ENCODE assay signal across 25 cellular contexts in genomic region chr16:4931381-4931780, GRCh38. TPM values are rescaled to one million over a fixed set of nuclear protein-coding genes. Genes with fewer than 3 reads are reported as not detected.
"Had no signal": no experiment of that assay in that cellular context is flagged by ENCODE, and none has a peak within 500 bp of the region (broad histone marks: within the 10 kb centered on the region; RNA-seq: fewer than 3 reads in every experiment).

No MANE protein-coding gene starts in this region.

- FAIRE-seq: endothelial cell of umbilical vein, small intestine had no signal

- DNase-seq: caudate nucleus; colonic mucosa; dermis blood vessel endothelial cell; foreskin melanocyte; head of caudate nucleus; left colon; left ventricle myocardium superior; mesenchymal stem cell; midbrain; nephron progenitor cell; sigmoid colon; small intestine; stimulated activated CD4-positive, alpha-beta T cell treated with anti-CD3 and anti-CD28 coated beads, Interleukin-4, amount 100 ng/mL, for 1 hour; stimulated activated CD8-positive, alpha-beta memory T cell treated with anti-CD3 and anti-CD28 coated beads, Interleukin-4, amount 100 ng/mL, for 48 hours; stimulated activated naive CD8-positive, alpha-beta T cell treated with anti-CD3 and anti-CD28 coated beads, Interleukin-15, Interleukin-2, amounts not matched to agents 100 U/mL and 50 U/mL, for 24 hours; tibial artery; upper lobe of right lung had no signal

- H3K9me3 ChIP-seq: colonic mucosa had no signal

- H3K4me2 ChIP-seq: hepatocyte had no signal

- H3K27me3 ChIP-seq: colonic mucosa, hepatocyte, right atrium auricular region had no signal

- H3K4me3 ChIP-seq: colonic mucosa, hepatocyte, lung, right atrium auricular region, sigmoid colon, tibial artery, upper lobe of right lung had no signal

- H3K4me1 ChIP-seq: colonic mucosa had no signal

- H3K4me3 Mint-ChIP-seq: nephron progenitor cell; stimulated activated effector memory CD8-positive, alpha-beta T cell treated with anti-CD3 and anti-CD28 coated beads, Interleukin-12 subunit alpha, Interleukin-12 subunit beta, amount 100 ng/mL, for 72 hours had no signal

- H2AFZ ChIP-seq: hepatocyte had no signal

- H3K27ac ChIP-seq: colonic mucosa, hepatocyte, right atrium auricular region, sigmoid colon, tibial artery, upper lobe of right lung had no signal

- H3K36me3 ChIP-seq: colonic mucosa, right atrium auricular region, sigmoid colon, upper lobe of right lung had no signal

- ATAC-seq: left colon; left ventricle myocardium superior; stimulated activated effector memory CD8-positive, alpha-beta T cell treated with anti-CD3 and anti-CD28 coated beads, Interleukin-12 subunit alpha, Interleukin-12 subunit beta, amount 100 ng/mL, for 72 hours; stimulated activated naive CD8-positive, alpha-beta T cell treated with anti-CD3 and anti-CD28 coated beads, Interleukin-15, Interleukin-2, amounts not matched to agents 100 U/mL and 50 U/mL, for 24 hours; upper lobe of right lung had no signal

- H3K36me3 Mint-ChIP-seq: stimulated activated effector memory CD8-positive, alpha-beta T cell treated with anti-CD3 and anti-CD28 coated beads, Interleukin-12 subunit alpha, Interleukin-12 subunit beta, amount 100 ng/mL, for 72 hours had no signal

- H3K27ac Mint-ChIP-seq: nephron progenitor cell; stimulated activated effector memory CD8-positive, alpha-beta T cell treated with anti-CD3 and anti-CD28 coated beads, Interleukin-12 subunit alpha, Interleukin-12 subunit beta, amount 100 ng/mL, for 72 hours had no signal

RNA-seq across cellular contexts. Expression of gene SEC14L5, which starts 26.7 kb away (rescaled TPM):
- total RNA-seq: dermis blood vessel endothelial cell, endothelial cell of umbilical vein, kidney epithelial cell, osteocyte, pulmonary artery endothelial cell had no signal
- polyA plus RNA-seq: endothelial cell of umbilical vein had no signal
